ENCODE assay signal across 8 cellular contexts in the genomic region with DNA sequence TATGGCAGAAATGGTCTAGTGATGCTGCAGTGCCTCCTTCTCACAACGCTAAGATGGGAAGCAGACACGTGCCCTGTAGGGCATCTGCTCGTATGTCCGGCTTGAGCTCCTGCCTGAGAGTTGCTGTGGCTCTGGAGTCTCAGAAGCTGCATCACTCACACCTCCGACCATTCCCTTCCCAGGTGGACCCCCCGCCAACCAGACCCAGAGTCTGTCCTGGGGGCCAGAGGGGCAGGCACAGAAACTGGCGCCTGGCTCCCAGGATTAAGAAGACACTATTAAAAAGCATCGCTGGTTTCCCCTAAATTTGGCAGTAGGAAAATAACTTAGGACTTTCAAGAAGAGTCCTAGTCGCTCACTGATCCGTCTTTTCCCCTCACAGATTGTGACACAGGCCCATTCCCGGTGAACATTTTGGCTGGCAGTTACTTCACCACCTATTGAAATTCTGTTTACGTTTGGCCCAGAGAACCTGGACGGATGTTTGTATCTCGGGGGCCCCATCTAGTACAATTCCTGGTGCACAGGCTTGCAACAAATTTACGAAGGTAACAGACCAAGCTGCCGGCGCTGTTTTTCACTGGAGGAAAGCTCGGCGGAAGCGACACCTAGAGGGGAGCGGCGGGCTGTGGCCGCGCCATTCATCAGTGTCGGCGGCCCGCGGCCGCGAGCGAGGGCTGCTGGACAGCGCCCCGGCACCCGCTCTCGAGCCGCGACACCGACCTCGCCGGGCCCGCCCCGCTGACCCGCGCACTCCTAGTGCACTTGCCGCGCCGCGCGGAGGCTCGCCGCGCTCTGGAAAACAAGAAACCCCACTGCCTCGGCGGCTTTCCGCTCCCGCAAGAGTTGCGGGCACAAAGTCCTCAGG. TPM values are rescaled to one million over a fixed set of nuclear protein-coding genes. Genes with fewer than 3 reads are reported as not detected.
A peak's percentile ranks its signal among the peaks of the same experiment; 100 is the strongest.
DNase-seq lines count a peak whose midpoint lies in the region; ATAC-seq and TF ChIP-seq lines count a peak whose summit lies in the region.

No MANE protein-coding gene starts in this region.

- peak; percentile 42 for TF ChIP-seq CTCF in fibroblast of villous mesenchyme (IDR thresholded peaks at IDR 0.05; ENCODE audit: insufficient read depth, low read depth, low read length)
- peak; percentile 58 to 64 (median 58) for TF ChIP-seq CTCF in nephron (IDR thresholded peaks at IDR 0.05; ENCODE audit: unreplicated experiment in 3 of 3)

- H3K4me1 ChIP-seq in aorta (ENCODE audit: control insufficient read depth in 1 of 2, insufficient read depth in 2 of 2, low read length in 2 of 2) = no peaks in the 10 kb centered on the region

- peak overlapping the region; percentile 63 for H3K4me3 Mint-ChIP-seq in activated T-cell treated with anti-CD3 and anti-CD28 coated beads, Interleukin-2, amount 50 U/mL, for 24 hours
- H3K4me3 Mint-ChIP-seq in nephron = peak overlapping the region; percentile 62 to 75 (median 70)

- H3K36me3 Mint-ChIP-seq in activated T-cell treated with anti-CD3 and anti-CD28 coated beads, Interleukin-2, amount 50 U/mL, for 24 hours (ENCODE audit: low read depth) = no peaks in the 10 kb centered on the region
- H3K36me3 Mint-ChIP-seq in nephron (ENCODE audit: low read depth) = no peaks in the 10 kb centered on the region

- WGBS in aorta, 2 donors = 5 to 6% methylated on average over 53 to 57 of the region's 57 CpGs

- H3K27ac ChIP-seq in aorta (ENCODE audit: low read depth in 1 of 2, low read length in 2 of 2) = no peak overlapping the region

- no peaks in the 10 kb centered on the region for H3K9me3 Mint-ChIP-seq in activated T-cell treated with anti-CD3 and anti-CD28 coated beads, Interleukin-2, amount 50 U/mL, for 24 hours
- H3K9me3 Mint-ChIP-seq in nephron = no peaks in the 10 kb centered on the region

- ATAC-seq in aorta (ENCODE audit: low FRiP score) = peak; percentile 75

- H3K4me3 ChIP-seq in fibroblast of villous mesenchyme (ENCODE audit: low read depth, low read length) = no peak overlapping the region
- H3K4me3 ChIP-seq in aorta (ENCODE audit: low read length in 2 of 2) = no peak overlapping the region

- H3K36me3 ChIP-seq in aorta (ENCODE audit: control insufficient read depth in 1 of 2, insufficient read depth in 2 of 2, low read length in 1 of 2) = no peaks in the 10 kb centered on the region

- peaks cover 80% of the 10 kb centered on the region for H3K27me3 Mint-ChIP-seq in activated T-cell treated with anti-CD3 and anti-CD28 coated beads, Interleukin-2, amount 50 U/mL, for 24 hours
- H3K27me3 Mint-ChIP-seq in nephron (ENCODE audit: low read depth) = peaks cover 92% of the 10 kb centered on the region

- DNase-seq in DMS153 treated with DMSO at 0.1 percent for 48 hours (lab: John Stamatoyannopoulos, UW; ENCODE audit: unreplicated experiment) (peak; percentile 16), DMS153 (lab: John Stamatoyannopoulos, UW) (no peak), NCI-H1417 treated with DMSO at 0.1 percent for 48 hours (lab: John Stamatoyannopoulos, UW) (peak; percentile 2), fibroblast of villous mesenchyme (ENCODE audit: low read depth) (peak; percentile 25), aorta (peak in 1 of 2 donors; percentile 85), epidermal melanocyte (ENCODE audit: insufficient read length, low spot score) (no peak)
- DNase-seq in activated T-cell treated with anti-CD3 and anti-CD28 coated beads, Interleukin-2, amount 50 U/mL, for 24 hours = no peak

- H3K4me1 Mint-ChIP-seq in activated T-cell treated with anti-CD3 and anti-CD28 coated beads, Interleukin-2, amount 50 U/mL, for 24 hours (ENCODE audit: low read depth) = peaks cover 12% of the 10 kb centered on the region
- peaks cover 15% of the 10 kb centered on the region for H3K4me1 Mint-ChIP-seq in nephron

- intact Hi-C loops in aorta (cut with DNase I) = no loop called here

- H3K27ac Mint-ChIP-seq in activated T-cell treated with anti-CD3 and anti-CD28 coated beads, Interleukin-2, amount 50 U/mL, for 24 hours = no peak overlapping the region
- H3K27ac Mint-ChIP-seq in nephron = no peak overlapping the region

- H3K27me3 ChIP-seq in aorta (ENCODE audit: control insufficient read depth in 1 of 2, insufficient read depth in 2 of 2, low read length in 1 of 2) = peaks cover 2 to 7% of the 10 kb centered on the region in 2 donors

- no peaks in the 10 kb centered on the region for H3K9me3 ChIP-seq in aorta (ENCODE audit: control insufficient read depth, low read length)

RNA-seq across cellular contexts. Expression of gene FSTL4, which starts 1.6 kb away (rescaled TPM):
- under 0.01 TPM in 1 of 2 replicates, not detected in the other for total RNA-seq in fibroblast of villous mesenchyme
- total RNA-seq in aorta = under 1 TPM in 1 of 2 donors, not detected in 1; 0.42 TPM
- not detected for polyA plus RNA-seq in aorta

Comparison
In these comparisons a context has a peak if more than half of its experiments do, and no peak if none do; other contexts are left out.
1. DNase-seq: peak in DMS153 treated with DMSO at 0.1 percent for 48 hours (single experiment), NCI-H1417 treated with DMSO at 0.1 percent for 48 hours (single experiment) and fibroblast of villous mesenchyme (single experiment); none in DMS153 (single experiment), activated T-cell treated with anti-CD3 and anti-CD28 coated beads, Interleukin-2, amount 50 U/mL, for 24 hours (single experiment) and epidermal melanocyte (single experiment).